Comparison of ENCODE assay signal across 1 cellular context in genomic region chr19:13756210-13756609, GRCh38.
TF ChIP-seq lines count a peak whose summit lies in the region.

No MANE protein-coding gene starts in this region.

TF ChIP-seq in IMR-90, 13 proteins besides CTCF, POLR2A, EP300 and RAD21:
- no peak for TF ChIP-seq ELK1 (IDR thresholded peaks at IDR 0.05; ENCODE audit: borderline replicate concordance, low read depth, low read length)
- TF ChIP-seq CEBPB (IDR thresholded peaks at IDR 0.05; ENCODE audit: low read depth, low read length), result no peak
- no peak for TF ChIP-seq MAZ (IDR thresholded peaks at IDR 0.05; ENCODE audit: borderline replicate concordance, low read depth, low read length)
- no peak for TF ChIP-seq BHLHE40 (IDR thresholded peaks at IDR 0.05; ENCODE audit: low read depth, low read length)
- no peak for TF ChIP-seq MXI1 (IDR thresholded peaks at IDR 0.05; ENCODE audit: borderline replicate concordance, low read depth, low read length)
- no peak for TF ChIP-seq NFE2L2 (IDR thresholded peaks at IDR 0.05; ENCODE audit: low read depth, low read length)
- TF ChIP-seq RFX5 (IDR thresholded peaks at IDR 0.05; ENCODE audit: low read depth, low read length), result no peak
- TF ChIP-seq FOS (IDR thresholded peaks at IDR 0.05; ENCODE audit: low read depth, low read length), result no peak
- no peak for TF ChIP-seq CHD1 (IDR thresholded peaks at IDR 0.05; ENCODE audit: low read depth, low read length)
- no peak for TF ChIP-seq USF2 (IDR thresholded peaks at IDR 0.05; ENCODE audit: low read depth, low read length)
- no peak for TF ChIP-seq SMC3 (IDR thresholded peaks at IDR 0.05; ENCODE audit: low read depth, low read length)
- TF ChIP-seq RCOR1 (IDR thresholded peaks at IDR 0.05; ENCODE audit: insufficient replicate concordance, low read length), result no peak
- no peak for TF ChIP-seq MAFK (IDR thresholded peaks at IDR 0.05; ENCODE audit: low read depth, low read length)
